ENCODE assay signal across 1 cellular context in the genomic region with DNA sequence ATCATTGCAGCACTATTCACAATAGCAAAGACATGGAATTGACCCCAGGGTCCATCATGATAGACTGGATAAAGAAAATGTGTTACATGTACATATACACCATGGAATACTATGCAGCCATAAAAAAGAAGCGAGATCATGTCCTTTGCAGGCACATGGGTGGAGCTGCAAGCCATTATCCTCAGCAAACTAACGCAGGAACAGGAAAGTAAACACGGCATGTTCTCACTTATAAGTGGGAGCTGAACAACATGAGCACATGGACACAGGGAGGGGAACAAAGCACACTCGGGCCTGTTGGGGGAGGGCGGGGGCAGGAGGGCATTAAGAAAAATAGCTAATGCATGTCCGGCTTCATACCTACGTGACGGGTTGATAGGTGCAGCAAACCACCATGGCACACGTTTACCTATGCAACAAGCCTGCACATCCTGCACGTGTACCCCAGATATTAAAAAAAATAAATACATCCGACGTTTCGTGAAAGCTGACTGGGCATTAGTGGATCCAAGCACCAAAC.
TF ChIP-seq lines count a peak whose summit lies in the region.

No MANE protein-coding gene starts in this region.

TF ChIP-seq in HepG2, 621 proteins besides CTCF, POLR2A, EP300 and RAD21 (continued from another document):
- 0 out of 2 replicates have a peak, but pooled peaks have one; percentile 17 for TF ChIP-seq NFYB (CRISPR knock-in tag; IDR thresholded peaks at IDR 0.05)
- TF ChIP-seq PHF21A (CRISPR knock-in tag; IDR thresholded peaks at IDR 0.05), result 0 out of 2 replicates have a peak, but pooled peaks have one; percentile 28
- TF ChIP-seq, protein P1, sequence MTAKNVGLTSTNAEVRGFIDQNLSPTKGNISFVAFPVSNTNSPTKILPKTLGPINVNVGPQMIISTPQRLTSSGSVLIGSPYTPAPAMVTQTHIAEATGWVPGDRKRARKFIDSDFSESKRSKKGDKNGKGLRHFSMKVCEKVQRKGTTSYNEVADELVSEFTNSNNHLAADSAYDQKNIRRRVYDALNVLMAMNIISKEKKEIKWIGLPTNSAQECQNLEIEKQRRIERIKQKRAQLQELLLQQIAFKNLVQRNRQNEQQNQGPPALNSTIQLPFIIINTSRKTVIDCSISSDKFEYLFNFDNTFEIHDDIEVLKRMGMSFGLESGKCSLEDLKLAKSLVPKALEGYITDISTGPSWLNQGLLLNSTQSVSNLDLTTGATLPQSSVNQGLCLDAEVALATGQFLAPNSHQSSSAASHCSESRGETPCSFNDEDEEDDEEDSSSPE (CRISPR knock-in tag; IDR thresholded peaks at IDR 0.05), result peak; percentile 15; the same call in 1 of the 2 replicates
- TF ChIP-seq ZNF264 (CRISPR knock-in tag; IDR thresholded peaks at IDR 0.05), result 0 out of 2 replicates have a peak, but pooled peaks have one; percentile 19
- no peak for TF ChIP-seq ARNT (IDR thresholded peaks at IDR 0.05)
- TF ChIP-seq, protein P2, sequence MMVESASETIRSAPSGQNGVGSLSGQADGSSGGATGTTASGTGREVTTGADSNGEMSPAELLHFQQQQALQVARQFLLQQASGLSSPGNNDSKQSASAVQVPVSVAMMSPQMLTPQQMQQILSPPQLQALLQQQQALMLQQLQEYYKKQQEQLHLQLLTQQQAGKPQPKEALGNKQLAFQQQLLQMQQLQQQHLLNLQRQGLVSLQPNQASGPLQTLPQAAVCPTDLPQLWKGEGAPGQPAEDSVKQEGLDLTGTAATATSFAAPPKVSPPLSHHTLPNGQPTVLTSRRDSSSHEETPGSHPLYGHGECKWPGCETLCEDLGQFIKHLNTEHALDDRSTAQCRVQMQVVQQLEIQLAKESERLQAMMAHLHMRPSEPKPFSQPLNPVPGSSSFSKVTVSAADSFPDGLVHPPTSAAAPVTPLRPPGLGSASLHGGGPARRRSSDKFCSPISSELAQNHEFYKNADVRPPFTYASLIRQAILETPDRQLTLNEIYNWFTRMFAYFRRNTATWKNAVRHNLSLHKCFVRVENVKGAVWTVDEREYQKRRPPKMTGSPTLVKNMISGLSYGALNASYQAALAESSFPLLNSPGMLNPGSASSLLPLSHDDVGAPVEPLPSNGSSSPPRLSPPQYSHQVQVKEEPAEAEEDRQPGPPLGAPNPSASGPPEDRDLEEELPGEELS (CRISPR knock-in tag; IDR thresholded peaks at IDR 0.05), result peak; percentile 44
- peak; percentile 3; the same call in 1 of the 2 replicates for TF ChIP-seq FOXA1 (IDR thresholded peaks at IDR 0.05)
- peak; percentile 88 for TF ChIP-seq FOXA1 (CRISPR knock-in tag; IDR thresholded peaks at IDR 0.05)
- TF ChIP-seq SNRNP70 (IDR thresholded peaks at IDR 0.05; ENCODE audit: low read depth, low read length), result no peak
- peak; percentile 36; the same call in 1 of the 2 replicates for TF ChIP-seq PITX1 (CRISPR knock-in tag; IDR thresholded peaks at IDR 0.05)
- peak; percentile 99 for TF ChIP-seq ZNF260 (CRISPR knock-in tag; IDR thresholded peaks at IDR 0.05; ENCODE audit: borderline replicate concordance, low read depth)
- no peak for TF ChIP-seq CHD2 (IDR thresholded peaks at IDR 0.05; ENCODE audit: low read depth, low read length)
- no peak for TF ChIP-seq ZNF282 (IDR thresholded peaks at IDR 0.05; ENCODE audit: partially characterized antibody)
- TF ChIP-seq, protein P3, sequence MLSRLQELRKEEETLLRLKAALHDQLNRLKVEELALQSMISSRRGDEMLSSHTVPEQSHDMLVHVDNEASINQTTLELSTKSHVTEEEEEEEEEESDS (CRISPR knock-in tag; IDR thresholded peaks at IDR 0.05; ENCODE audit: borderline replicate concordance), result peak; percentile 5; the same call in 1 of the 2 replicates
- no peak for TF ChIP-seq ZNF350 (CRISPR knock-in tag; IDR thresholded peaks at IDR 0.05; ENCODE audit: borderline replicate concordance, low read depth)
